8 cellular contexts compared by ENCODE assay signal in the genomic region with DNA sequence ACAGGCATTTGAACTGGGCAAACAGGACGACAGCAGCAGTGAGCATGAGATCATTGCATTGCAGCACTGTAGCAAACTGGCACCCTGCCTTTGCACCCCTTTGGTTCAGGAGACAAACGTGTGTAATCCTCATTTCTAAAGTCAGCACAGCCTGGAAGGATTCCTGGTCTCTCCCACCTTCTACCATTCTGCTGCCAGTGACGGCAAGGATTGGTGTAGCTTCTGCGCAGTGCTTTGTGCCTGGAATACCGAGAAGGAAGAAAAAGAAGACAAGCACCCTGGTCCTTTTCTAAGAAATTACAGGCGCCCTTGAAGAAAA.
A peak's percentile ranks its signal among the peaks of the same experiment; 100 is the strongest.
DNase-seq lines count a peak whose midpoint lies in the region; ATAC-seq and TF ChIP-seq lines count a peak whose summit lies in the region.

No MANE protein-coding gene starts in this region.

- H3K4me3 ChIP-seq in foreskin fibroblast (ENCODE audit: low read depth in 1 of 2, low read length in 2 of 2) = peak overlapping the region; percentile 39 to 70
- H3K4me3 ChIP-seq in psoas muscle = peak overlapping the region; percentile 74
- H3K4me3 ChIP-seq in spleen = no peak overlapping the region

- intact Hi-C loops in psoas muscle (cut with DNase I) (loop anchor here (1.0 to 10.0 kb wide), 6 partner anchors 37 to 450 kb away; no protein-coding TSS in a partner anchor), spleen (cut with DNase I; ENCODE audit: low total_unique reads) (no loop called here)

- H3K27me3 ChIP-seq in psoas muscle (ENCODE audit: insufficient read depth in 3 of 3, low read length in 2 of 3) (no peaks in the 10 kb centered on the region), spleen (replicated peaks in 1 of 7) (no peaks in the 10 kb centered on the region)

- peaks cover 23% of the 10 kb centered on the region for H3K4me1 ChIP-seq in psoas muscle
- no peaks in the 10 kb centered on the region for H3K4me1 ChIP-seq in spleen

- H3K27ac ChIP-seq in psoas muscle (peak overlapping the region; percentile 87), spleen (no peak overlapping the region)

- ATAC-seq in SK-N-SH treated with all-trans-retinoic acid at 6 μM for 48 hours = peak; percentile 71
- peak; percentile 74 to 89 (median 86) for ATAC-seq in psoas muscle
- no peak for ATAC-seq in HG03139 (IDR thresholded peaks at IDR 0.05; ENCODE audit: unreplicated experiment)
- no peak for ATAC-seq in GM19328 (IDR thresholded peaks at IDR 0.05; ENCODE audit: unreplicated experiment)

- WGBS in psoas muscle, 3 donors = 13 to 17% (median 16%) methylated on average over 6 of the region's 6 CpGs
- 71 to 89% (median 76%) methylated on average over 6 of the region's 6 CpGs for WGBS in spleen, 5 donors

- H3K36me3 ChIP-seq in psoas muscle (ENCODE audit: insufficient read depth in 1 of 2, low read depth in 1 of 2) (no peaks in the 10 kb centered on the region), spleen (no peaks in the 10 kb centered on the region)

- TF ChIP-seq POLR2A in spleen (IDR thresholded peaks at IDR 0.05) = no peak

- TF ChIP-seq CTCF in foreskin fibroblast (IDR thresholded peaks at IDR 0.05; ENCODE audit: low read depth, low read length) (no peak), psoas muscle (IDR thresholded peaks at IDR 0.05) (no peak), spleen (IDR thresholded peaks at IDR 0.05 in 8 of 11, conservative IDR thresholded peaks at IDR 0.05 in 3 of 11) (no peak)

- in situ Hi-C loops in KBM-7 (cut with MboI; ENCODE audit: low pct_unique_long_range_greater_than_20kb, low sequenced_read_pairs) = no loop called here

- DNase-seq in DMS53 (lab: John Stamatoyannopoulos, UW) (peak; percentile 80), foreskin fibroblast (peak; percentile 81 to 87), psoas muscle (peak; percentile 86 to 92), KBM-7 (no peak), spleen (no peak)

- H3K9me3 ChIP-seq in psoas muscle = peaks cover 9% of the 10 kb centered on the region
- H3K9me3 ChIP-seq in spleen = peaks cover 0 to 14% (median 0%) of the 10 kb centered on the region in 8 donors

TF ChIP-seq in SK-N-SH treated with all-trans-retinoic acid at 6 μM for 48 hours, 23 proteins besides CTCF, POLR2A, EP300 and RAD21:
- TF ChIP-seq SNAI2 (CRISPR knock-in tag; IDR thresholded peaks at IDR 0.05) (no peak), CSDC2 (CRISPR knock-in tag; IDR thresholded peaks at IDR 0.05) (no peak), POU6F1 (CRISPR knock-in tag; IDR thresholded peaks at IDR 0.05; ENCODE audit: borderline replicate concordance, low read depth) (no peak), PATZ1 (CRISPR knock-in tag; IDR thresholded peaks at IDR 0.05; ENCODE audit: borderline replicate concordance) (no peak), GLIS3 (CRISPR knock-in tag; IDR thresholded peaks at IDR 0.05) (no peak), TOX (CRISPR knock-in tag; IDR thresholded peaks at IDR 0.05; ENCODE audit: borderline replicate concordance) (no peak), ARNTL (CRISPR knock-in tag; IDR thresholded peaks at IDR 0.05; ENCODE audit: borderline replicate concordance, low read depth) (no peak), BACH2 (CRISPR knock-in tag; IDR thresholded peaks at IDR 0.05; ENCODE audit: borderline replicate concordance) (no peak), RARB (CRISPR knock-in tag; IDR thresholded peaks at IDR 0.05) (no peak), ZFP3 (CRISPR knock-in tag; IDR thresholded peaks at IDR 0.05) (no peak), ESRRG (CRISPR knock-in tag; IDR thresholded peaks at IDR 0.05) (no peak), ZNF8 (CRISPR knock-in tag; IDR thresholded peaks at IDR 0.05) (no peak), TSHZ2 (CRISPR knock-in tag; IDR thresholded peaks at IDR 0.05) (no peak), OSR1 (CRISPR knock-in tag; IDR thresholded peaks at IDR 0.05) (no peak), ZC3H10 (CRISPR knock-in tag; IDR thresholded peaks at IDR 0.05) (no peak), ZNF70 (CRISPR knock-in tag; IDR thresholded peaks at IDR 0.05) (no peak)
- TF ChIP-seq, protein P1, sequence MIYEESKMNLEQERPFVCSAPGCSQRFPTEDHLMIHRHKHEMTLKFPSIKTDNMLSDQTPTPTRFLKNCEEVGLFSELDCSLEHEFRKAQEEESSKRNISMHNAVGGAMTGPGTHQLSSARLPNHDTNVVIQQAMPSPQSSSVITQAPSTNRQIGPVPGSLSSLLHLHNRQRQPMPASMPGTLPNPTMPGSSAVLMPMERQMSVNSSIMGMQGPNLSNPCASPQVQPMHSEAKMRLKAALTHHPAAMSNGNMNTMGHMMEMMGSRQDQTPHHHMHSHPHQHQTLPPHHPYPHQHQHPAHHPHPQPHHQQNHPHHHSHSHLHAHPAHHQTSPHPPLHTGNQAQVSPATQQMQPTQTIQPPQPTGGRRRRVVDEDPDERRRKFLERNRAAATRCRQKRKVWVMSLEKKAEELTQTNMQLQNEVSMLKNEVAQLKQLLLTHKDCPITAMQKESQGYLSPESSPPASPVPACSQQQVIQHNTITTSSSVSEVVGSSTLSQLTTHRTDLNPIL (CRISPR knock-in tag; IDR thresholded peaks at IDR 0.05; ENCODE audit: low read depth) = no peak
- TF ChIP-seq, protein P2, sequence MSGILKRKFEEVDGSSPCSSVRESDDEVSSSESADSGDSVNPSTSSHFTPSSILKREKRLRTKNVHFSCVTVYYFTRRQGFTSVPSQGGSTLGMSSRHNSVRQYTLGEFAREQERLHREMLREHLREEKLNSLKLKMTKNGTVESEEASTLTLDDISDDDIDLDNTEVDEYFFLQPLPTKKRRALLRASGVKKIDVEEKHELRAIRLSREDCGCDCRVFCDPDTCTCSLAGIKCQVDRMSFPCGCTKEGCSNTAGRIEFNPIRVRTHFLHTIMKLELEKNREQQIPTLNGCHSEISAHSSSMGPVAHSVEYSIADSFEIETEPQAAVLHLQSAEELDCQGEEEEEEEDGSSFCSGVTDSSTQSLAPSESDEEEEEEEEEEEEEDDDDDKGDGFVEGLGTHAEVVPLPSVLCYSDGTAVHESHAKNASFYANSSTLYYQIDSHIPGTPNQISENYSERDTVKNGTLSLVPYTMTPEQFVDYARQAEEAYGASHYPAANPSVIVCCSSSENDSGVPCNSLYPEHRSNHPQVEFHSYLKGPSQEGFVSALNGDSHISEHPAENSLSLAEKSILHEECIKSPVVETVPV (CRISPR knock-in tag; IDR thresholded peaks at IDR 0.05) = no peak

Comparison
In these comparisons a context has a peak if more than half of its experiments do, and no peak if none do; other contexts are left out.
1. DNase-seq: peak in DMS53 (single experiment), foreskin fibroblast (2 of 2) and psoas muscle (2 of 2); none in KBM-7 (single experiment) and spleen (single experiment).
2. ATAC-seq: peak in SK-N-SH treated with all-trans-retinoic acid at 6 μM for 48 hours (single experiment) and psoas muscle (4 of 4); none in HG03139 (single experiment) and GM19328 (single experiment).
3. H3K4me3 ChIP-seq: peak in foreskin fibroblast (2 of 2) and psoas muscle (single experiment); none in spleen (0 of 8).